ENCODE assay signal across 8 cellular contexts in the genomic region with DNA sequence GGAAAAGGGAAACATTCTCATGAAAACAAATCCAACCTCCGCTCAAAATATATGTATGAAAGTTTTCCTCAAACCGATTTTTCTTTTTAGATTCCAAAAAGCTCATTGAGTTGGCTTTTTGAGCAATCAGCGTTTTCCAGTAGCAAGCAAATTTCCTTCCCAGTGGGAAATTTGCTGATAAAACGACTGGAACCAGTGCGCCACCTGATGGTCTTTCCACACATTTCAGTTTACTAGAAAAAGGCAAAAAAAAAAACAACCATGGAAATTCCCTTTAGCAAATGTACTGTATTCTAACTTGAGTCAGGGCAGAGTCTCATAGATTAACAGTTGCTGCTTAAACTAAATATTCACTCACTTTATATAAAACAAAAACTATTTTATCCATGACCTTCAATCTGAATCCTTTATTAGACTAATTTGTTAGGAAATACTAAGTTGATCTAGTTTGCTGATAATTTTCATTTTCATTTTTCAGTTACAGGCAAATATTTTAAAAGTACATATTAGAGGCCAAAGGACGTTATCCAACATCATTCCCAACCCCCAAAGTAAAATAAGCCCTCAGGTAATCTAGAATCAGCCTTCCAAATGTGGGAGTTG.
DNase-seq lines count a peak whose midpoint lies in the region; TF ChIP-seq lines count a peak whose summit lies in the region.

No MANE protein-coding gene starts in this region.

- H3K4me1 ChIP-seq in HEK293 (ENCODE audit: control insufficient read depth, insufficient read depth, low read length) (no peaks in the 10 kb centered on the region), tibial nerve (peaks cover 0 to 4% (median 0%) of the 10 kb centered on the region in 4 donors)

- CTCF ChIA-PET in HEK293 (lab: Yijun Ruan, JAX) = interaction anchor here (0.6 to 2.0 kb wide), 16 partner anchors 9 to 672 kb away, joined by 3 to 9 read pairs (median 3); no protein-coding TSS in a partner anchor

- H3K4me3 ChIP-seq in HEK293 (ENCODE audit: low read depth, low read length) (no peak overlapping the region), tibial nerve (no peak overlapping the region)

- WGBS in tibial nerve, 2 donors = 1 to 3% methylated on average over 6 of the region's 6 CpGs

- H3K27ac ChIP-seq in HEK293 (ENCODE audit: extremely low read depth, low read depth, low read length) (no peak overlapping the region), tibial nerve (no peak overlapping the region)

- TF ChIP-seq POLR2A in tibial nerve (IDR thresholded peaks at IDR 0.05) = no peak

- peak; percentile 26 for DNase-seq in CD1c-positive myeloid dendritic cell (ENCODE audit: extremely low spot score)
- peak; percentile 11 for DNase-seq in SK-N-DZ (ENCODE audit: low spot score)
- DNase-seq in iPS DF 4.7 (ENCODE audit: extremely low read depth, low spot score) = peak; percentile 30
- peak in 1 of 2 donors; percentile 56 for DNase-seq in tibial nerve (ENCODE audit: low spot score in 2 of 2)
- DNase-seq in DMS79 (lab: John Stamatoyannopoulos, UW) = no peak
- no peak for DNase-seq in NCI-H187 treated with DMSO at 0.1 percent for 48 hours (lab: John Stamatoyannopoulos, UW)
- no peak for DNase-seq in GM19238 (ENCODE audit: insufficient read length, low spot score)

- TF ChIP-seq EP300 in tibial nerve (IDR thresholded peaks at IDR 0.05) = no peak

- no peaks in the 10 kb centered on the region for H3K27me3 ChIP-seq in tibial nerve

- H3K9me3 ChIP-seq in HEK293 (ENCODE audit: control insufficient read depth, insufficient read depth, low read depth, low read length) = no peaks in the 10 kb centered on the region
- no peaks in the 10 kb centered on the region for H3K9me3 ChIP-seq in tibial nerve

- POLR2A ChIA-PET in HEK293 (lab: Yijun Ruan, JAX) = no interaction called here

- H3K36me3 ChIP-seq in HEK293 (ENCODE audit: control insufficient read depth in 2 of 2, insufficient read depth in 1 of 2, low read length in 2 of 2) = no peaks in the 10 kb centered on the region
- no peaks in the 10 kb centered on the region for H3K36me3 ChIP-seq in tibial nerve

- TF ChIP-seq CTCF in HEK293 (tag by site-specific recombination; IDR thresholded peaks at IDR 0.05) (peak; percentile 25; the same call in 1 of the 2 replicates), tibial nerve (IDR thresholded peaks at IDR 0.05) (peak; percentile 24 to 53 (median 46))

TF ChIP-seq in HEK293, 187 proteins besides CTCF, POLR2A, EP300 and RAD21:
- TF ChIP-seq IKZF3 (tag by site-specific recombination; IDR thresholded peaks at IDR 0.05) = peak; percentile 84
- TF ChIP-seq ZNF654 (tag by site-specific recombination; IDR thresholded peaks at IDR 0.05; ENCODE audit: low read depth) = peak; percentile 69
- TF ChIP-seq KLF9 (tag by site-specific recombination; IDR thresholded peaks at IDR 0.05; ENCODE audit: low read depth) = no peak
- no peak for TF ChIP-seq ZNF433 (tag by site-specific recombination; IDR thresholded peaks at IDR 0.05; ENCODE audit: low read depth)
- no peak for TF ChIP-seq HOXC10 (CRISPR knock-in tag; IDR thresholded peaks at IDR 0.05)
TF ChIP-seq in HEK293: peak in this region for 2.

Comparison
In these comparisons a context has a peak if more than half of its experiments do, and no peak if none do; other contexts are left out.
1. DNase-seq: peak in CD1c-positive myeloid dendritic cell (single experiment), SK-N-DZ (single experiment) and iPS DF 4.7 (single experiment); none in DMS79 (single experiment), NCI-H187 treated with DMSO at 0.1 percent for 48 hours (single experiment) and GM19238 (single experiment).